In genomic region chr2:121281694-121282093, GRCh38 we compare ENCODE assay signal across 16 cellular contexts. TPM values are rescaled to one million over a fixed set of nuclear protein-coding genes. Genes with fewer than 3 reads are reported as not detected.
DNase-seq lines count a peak whose midpoint lies in the region; ATAC-seq, FAIRE-seq and TF ChIP-seq lines count a peak whose summit lies in the region.
"Had no signal": no experiment of that assay in that cellular context is flagged by ENCODE, and none has a peak within 500 bp of the region (broad histone marks: within the 10 kb centered on the region; RNA-seq: fewer than 3 reads in every experiment).

No MANE protein-coding gene starts in this region.

- H2AFZ ChIP-seq in neural progenitor cell (replicated peaks): no peak overlapping the region
- H2AFZ ChIP-seq: GM23248 had no signal

- no peak overlapping the region for H3K4me2 ChIP-seq in neural progenitor cell

- H3K27ac ChIP-seq in HEK293 (ENCODE audit: extremely low read depth, low read depth, low read length) (no peak overlapping the region), kidney (ENCODE audit: low read depth in 2 of 2, low read length in 2 of 2) (peak overlapping the region in 1 of 2 donors; percentile 30), neural progenitor cell (no peak overlapping the region), transverse colon (peak overlapping the region; percentile 88 to 96 (median 93)), vagina (no peak overlapping the region)
- H3K27ac ChIP-seq: GM23248 had no signal

- POLR2A ChIA-PET in HEK293 (lab: Yijun Ruan, JAX): no interaction called here

- intact Hi-C loops in kidney (cut with DNase I): no loop called here
- intact Hi-C loops in transverse colon (cut with DNase I; ENCODE audit: low total_unique reads): no loop called here
- intact Hi-C loops in activated T-helper 1 cell treated with anti-CD3 and anti-CD28 coated beads, Interleukin-12 subunit alpha, Interleukin-12 subunit beta, Interleukin-2, Interleukin-4 antibody, amounts not matched to agents 30 ng/mL and 10 ng/mL and 1 ng/mL, durations not matched to agents 14 hours and 24 hours and 36 hours (cut with micrococcal nuclease): no loop called here
- intact Hi-C loops in vagina (cut with DNase I): no loop called here
- intact Hi-C loops in natural killer cell (cut with micrococcal nuclease): no loop called here

- TF ChIP-seq POLR2A in transverse colon (IDR thresholded peaks at IDR 0.05) (no peak), vagina (IDR thresholded peaks at IDR 0.05) (no peak)

- no peaks in the 10 kb centered on the region for H3F3A ChIP-seq in neural progenitor cell (ENCODE audit: low read depth)

- H3K4me1 Mint-ChIP-seq in neural progenitor cell (peaks cover 11% of the 10 kb centered on the region), natural killer cell (peaks cover 5 to 15% of the 10 kb centered on the region in 2 donors)
- H3K4me1 Mint-ChIP-seq in activated T-helper 1 cell treated with anti-CD3 and anti-CD28 coated beads, Interleukin-12 subunit alpha, Interleukin-12 subunit beta, Interleukin-2, Interleukin-4 antibody, amounts not matched to agents 30 ng/mL and 10 ng/mL and 1 ng/mL, durations not matched to agents 14 hours and 24 hours and 36 hours (ENCODE audit: low read depth): no peaks in the 10 kb centered on the region

- H3K4me1 ChIP-seq in HEK293 (ENCODE audit: control insufficient read depth, insufficient read depth, low read length): peaks cover 16% of the 10 kb centered on the region
- H3K4me1 ChIP-seq in kidney (ENCODE audit: control insufficient read depth in 1 of 2, insufficient read depth in 1 of 2, low read depth in 1 of 2, low read length in 2 of 2): peaks cover 14 to 17% of the 10 kb centered on the region in 2 donors
- no peaks in the 10 kb centered on the region for H3K4me1 ChIP-seq in neural progenitor cell
- peaks cover 0 to 35% (median 15%) of the 10 kb centered on the region in 4 donors for H3K4me1 ChIP-seq in transverse colon
- H3K4me1 ChIP-seq in vagina: peaks cover 16% of the 10 kb centered on the region
- H3K4me1 ChIP-seq: BE2C had no signal

- CTCF ChIA-PET in HEK293 (lab: Yijun Ruan, JAX): no interaction called here

- TF ChIP-seq CTCF in HEK293 (tag by site-specific recombination; IDR thresholded peaks at IDR 0.05) (no peak), kidney (IDR thresholded peaks at IDR 0.05; ENCODE audit: borderline replicate concordance, extremely low read depth, insufficient read depth) (no peak), neural progenitor cell (IDR thresholded peaks at IDR 0.05) (no peak), transverse colon (IDR thresholded peaks at IDR 0.05) (no peak), vagina (IDR thresholded peaks at IDR 0.05) (no peak), natural killer cell (IDR thresholded peaks at IDR 0.05) (no peak)

- no peak overlapping the region for H3K4me3 Mint-ChIP-seq in neural progenitor cell
- H3K4me3 Mint-ChIP-seq in activated T-helper 1 cell treated with anti-CD3 and anti-CD28 coated beads, Interleukin-12 subunit alpha, Interleukin-12 subunit beta, Interleukin-2, Interleukin-4 antibody, amounts not matched to agents 30 ng/mL and 10 ng/mL and 1 ng/mL, durations not matched to agents 14 hours and 24 hours and 36 hours: no peak overlapping the region
- H3K4me3 Mint-ChIP-seq in natural killer cell: no peak overlapping the region
- H3K4me3 Mint-ChIP-seq: CD8-positive, alpha-beta T cell had no signal

- H3K36me3 ChIP-seq in HEK293 (ENCODE audit: control insufficient read depth in 2 of 2, insufficient read depth in 1 of 2, low read length in 2 of 2): peaks cover 0 to 13% of the 10 kb centered on the region in 2 experiments; a peak in 1 of 3 replicates
- peaks cover 2 to 9% of the 10 kb centered on the region in 2 donors for H3K36me3 ChIP-seq in kidney (ENCODE audit: control insufficient read depth in 1 of 2, insufficient read depth in 2 of 2, low read length in 2 of 2)
- H3K36me3 ChIP-seq in neural progenitor cell: no peaks in the 10 kb centered on the region
- H3K36me3 ChIP-seq in transverse colon: no peaks in the 10 kb centered on the region
- no peaks in the 10 kb centered on the region for H3K36me3 ChIP-seq in vagina
- H3K36me3 ChIP-seq: BE2C had no signal

- FAIRE-seq in kidney (lab: Jason Lieb, UNC): no peak
- FAIRE-seq: A204.1, H54 had no signal

- H3K79me2 ChIP-seq in neural progenitor cell (ENCODE audit: low read depth): no peaks in the 10 kb centered on the region

- in situ Hi-C loops in transverse colon (cut with MboI; ENCODE audit: low pct_ligation_motif_present in 1 of 4, low pct_unique_long_range_greater_than_20kb in 1 of 4, low sequenced_read_pairs in 3 of 4): no loop called here

- ATAC-seq in natural killer cell: no peak
- ATAC-seq: CD8-positive, alpha-beta T cell had no signal

- DNase-seq in kidney (no peak), neural progenitor cell (ENCODE audit: low spot score) (no peak), transverse colon (no peak), vagina (ENCODE audit: extremely low spot score in 2 of 2) (no peak), natural killer cell (no peak)
- DNase-seq in activated T-helper 1 cell treated with anti-CD3 and anti-CD28 coated beads, Interleukin-12 subunit alpha, Interleukin-12 subunit beta, Interleukin-2, Interleukin-4 antibody, amounts not matched to agents 30 ng/mL and 10 ng/mL and 1 ng/mL, durations not matched to agents 14 hours and 24 hours and 36 hours (ENCODE audit: low spot score): no peak
- DNase-seq: BE2C; CD8-positive, alpha-beta T cell; COR-L47; DMS53; GM23248 had no signal

- H3K36me3 Mint-ChIP-seq in neural progenitor cell (no peaks in the 10 kb centered on the region), natural killer cell (no peaks in the 10 kb centered on the region)
- no peaks in the 10 kb centered on the region for H3K36me3 Mint-ChIP-seq in activated T-helper 1 cell treated with anti-CD3 and anti-CD28 coated beads, Interleukin-12 subunit alpha, Interleukin-12 subunit beta, Interleukin-2, Interleukin-4 antibody, amounts not matched to agents 30 ng/mL and 10 ng/mL and 1 ng/mL, durations not matched to agents 14 hours and 24 hours and 36 hours (ENCODE audit: low read depth)
- H3K36me3 Mint-ChIP-seq: CD8-positive, alpha-beta T cell had no signal

- H3K9ac ChIP-seq in kidney (ENCODE audit: low read length in 2 of 2): no peak overlapping the region
- H3K9ac ChIP-seq in neural progenitor cell: no peak overlapping the region
- H3K9ac ChIP-seq: GM23248 had no signal

- peaks cover 3% of the 10 kb centered on the region for H3K9me3 Mint-ChIP-seq in neural progenitor cell
- no peaks in the 10 kb centered on the region for H3K9me3 Mint-ChIP-seq in activated T-helper 1 cell treated with anti-CD3 and anti-CD28 coated beads, Interleukin-12 subunit alpha, Interleukin-12 subunit beta, Interleukin-2, Interleukin-4 antibody, amounts not matched to agents 30 ng/mL and 10 ng/mL and 1 ng/mL, durations not matched to agents 14 hours and 24 hours and 36 hours
- H3K9me3 Mint-ChIP-seq in natural killer cell: no peaks in the 10 kb centered on the region
- H3K9me3 Mint-ChIP-seq: CD8-positive, alpha-beta T cell; IgD-negative memory B cell had no signal

- no peaks in the 10 kb centered on the region for H4K20me1 ChIP-seq in neural progenitor cell (ENCODE audit: low read depth)

- 29 to 43% methylated on average over 4 to 7 of the region's 7 CpGs for WGBS in transverse colon (ENCODE audit: low coverage in 1 of 2), 2 donors

- H3K27ac Mint-ChIP-seq in neural progenitor cell (peak overlapping the region; percentile 20), natural killer cell (no peak overlapping the region)
- H3K27ac Mint-ChIP-seq in activated T-helper 1 cell treated with anti-CD3 and anti-CD28 coated beads, Interleukin-12 subunit alpha, Interleukin-12 subunit beta, Interleukin-2, Interleukin-4 antibody, amounts not matched to agents 30 ng/mL and 10 ng/mL and 1 ng/mL, durations not matched to agents 14 hours and 24 hours and 36 hours: no peak overlapping the region
- H3K27ac Mint-ChIP-seq: CD8-positive, alpha-beta T cell; IgD-negative memory B cell had no signal

- peaks cover 55% of the 10 kb centered on the region for H3K27me3 ChIP-seq in neural progenitor cell
- H3K27me3 ChIP-seq in transverse colon: peaks cover 34% of the 10 kb centered on the region
- no peaks in the 10 kb centered on the region for H3K27me3 ChIP-seq in vagina

- no peak for TF ChIP-seq EP300 in transverse colon (IDR thresholded peaks at IDR 0.05; ENCODE audit: low read depth)

- H3K27me3 Mint-ChIP-seq in neural progenitor cell (ENCODE audit: insufficient read depth, low read depth): peaks cover 49% of the 10 kb centered on the region
- peaks cover 38% of the 10 kb centered on the region for H3K27me3 Mint-ChIP-seq in activated T-helper 1 cell treated with anti-CD3 and anti-CD28 coated beads, Interleukin-12 subunit alpha, Interleukin-12 subunit beta, Interleukin-2, Interleukin-4 antibody, amounts not matched to agents 30 ng/mL and 10 ng/mL and 1 ng/mL, durations not matched to agents 14 hours and 24 hours and 36 hours (ENCODE audit: insufficient read depth)
- H3K27me3 Mint-ChIP-seq in natural killer cell (ENCODE audit: low read depth in 2 of 2): peaks cover 20 to 30% of the 10 kb centered on the region in 2 donors

- H3K9me3 ChIP-seq in HEK293 (ENCODE audit: control insufficient read depth, insufficient read depth, low read depth, low read length): no peaks in the 10 kb centered on the region
- no peaks in the 10 kb centered on the region for H3K9me3 ChIP-seq in kidney (ENCODE audit: control insufficient read depth in 1 of 2, low read length in 2 of 2)
- H3K9me3 ChIP-seq in neural progenitor cell (ENCODE audit: low read depth): no peaks in the 10 kb centered on the region
- H3K9me3 ChIP-seq in transverse colon: no peaks in the 10 kb centered on the region
- H3K9me3 ChIP-seq in vagina: no peaks in the 10 kb centered on the region
- H3K9me3 ChIP-seq: BE2C had no signal

- no peak overlapping the region for H3K4me3 ChIP-seq in HEK293 (ENCODE audit: low read depth, low read length)
- peak overlapping the region; percentile 74 to 95 for H3K4me3 ChIP-seq in kidney (ENCODE audit: low read length in 2 of 2)
- no peak overlapping the region for H3K4me3 ChIP-seq in neural progenitor cell
- peak overlapping the region in 2 of 4 donors; percentile 20 to 80 for H3K4me3 ChIP-seq in transverse colon
- H3K4me3 ChIP-seq in vagina: no peak overlapping the region
- H3K4me3 ChIP-seq: GM23248 had no signal

TF ChIP-seq in HEK293, 187 proteins besides CTCF, POLR2A, EP300 and RAD21 (continues in another document):
- TF ChIP-seq ZSCAN16 (tag by site-specific recombination; IDR thresholded peaks at IDR 0.05): 0 out of 2 replicates have a peak, but pooled peaks have one; percentile 61

RNA-seq across cellular contexts. Expression of gene TFCP2L1, which starts 3.3 kb away (rescaled TPM):
- total RNA-seq in kidney (172 TPM), neural progenitor cell (ENCODE audit: low replicate concordance) (0.04 and 0.06 TPM in 2 replicates), transverse colon (100 to 1,000 TPM in 3 of 4 donors, 10 to 100 TPM in 1; 52.7 to 167 (median 146) TPM), vagina (32.7 TPM), natural killer cell (1 to 10 TPM in 1 of 3 donors, under 1 TPM in 2; 0.72 to 1.8 (median 0.85) TPM)
- polyA plus RNA-seq in kidney (ENCODE audit: insufficient read depth, low read depth, low replicate concordance): 44.4 TPM
- total RNA-seq in activated T-helper 1 cell treated with anti-CD3 and anti-CD28 coated beads, Interleukin-12 subunit alpha, Interleukin-12 subunit beta, Interleukin-2, Interleukin-4 antibody, amounts not matched to agents 30 ng/mL and 10 ng/mL and 1 ng/mL, durations not matched to agents 14 hours and 24 hours and 36 hours: 0.02 TPM in 1 of 2 replicates, not detected in the other
- total RNA-seq: GM23248 had no signal
- polyA plus RNA-seq: AG04450, GM23248 had no signal

Comparison
In these comparisons a context has a peak if more than half of its experiments do, and no peak if none do; other contexts are left out.
1. H3K27ac ChIP-seq: peak in transverse colon (4 of 4); none in HEK293 (single experiment), neural progenitor cell (single experiment) and vagina (single experiment).
2. H3K4me3 ChIP-seq: peak in kidney (2 of 2); none in HEK293 (single experiment), neural progenitor cell (single experiment) and vagina (0 of 2).
3. RNA of gene TFCP2L1, which starts 3.3 kb away (total RNA-seq): 172 TPM in kidney (single experiment), 52.7 to 167 TPM in transverse colon and 32.7 TPM in vagina (single experiment); 0.72 to 1.8 TPM in natural killer cell, 0.04 to 0.06 TPM in neural progenitor cell and 0.02 TPM in activated T-helper 1 cell treated with anti-CD3 and anti-CD28 coated beads, Interleukin-12 subunit alpha, Interleukin-12 subunit beta, Interleukin-2, Interleukin-4 antibody, amounts not matched to agents 30 ng/mL and 10 ng/mL and 1 ng/mL, durations not matched to agents 14 hours and 24 hours and 36 hours; every median in the first group is over 10 times any median in the second.